In the genomic region with DNA sequence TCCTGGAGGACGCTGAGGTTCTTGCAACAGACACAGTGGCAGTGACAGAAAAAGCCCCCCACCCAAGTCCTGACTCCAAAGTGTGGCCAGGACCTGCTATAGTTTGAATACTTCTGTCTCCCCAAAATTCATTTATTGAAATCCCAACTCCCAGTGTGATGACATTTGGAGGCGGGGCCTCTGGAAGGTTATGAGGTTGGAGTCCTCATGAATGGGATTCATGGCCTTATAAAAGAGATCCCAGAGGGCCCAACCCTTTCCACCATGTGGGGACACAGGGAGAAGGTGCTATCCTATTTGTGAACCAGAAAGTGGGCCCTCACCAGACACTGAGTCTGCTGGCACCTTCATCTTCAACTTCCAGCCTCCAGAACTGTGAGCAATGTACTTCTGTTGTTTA, we compare ENCODE assay signal across 11 cellular contexts. TPM values are rescaled to one million over a fixed set of nuclear protein-coding genes. Genes with fewer than 3 reads are reported as not detected.
A peak's percentile ranks its signal among the peaks of the same experiment; 100 is the strongest.
DNase-seq lines count a peak whose midpoint lies in the region; ATAC-seq and TF ChIP-seq lines count a peak whose summit lies in the region.
"Had no signal": no experiment of that assay in that cellular context is flagged by ENCODE, and none has a peak within 500 bp of the region (broad histone marks: within the 10 kb centered on the region; RNA-seq: fewer than 3 reads in every experiment).

No MANE protein-coding gene starts in this region.

- H3K4me3 ChIP-seq in naive thymus-derived CD4-positive, alpha-beta T cell (ENCODE audit: low read length), result peak overlapping the region; percentile 37

- ATAC-seq in naive thymus-derived CD4-positive, alpha-beta T cell, result no peak

- no peak for DNase-seq in naive thymus-derived CD4-positive, alpha-beta T cell
- DNase-seq in DMS114 treated with DMSO at 0.1 percent for 48 hours (lab: John Stamatoyannopoulos, UW; ENCODE audit: unreplicated experiment) (no peak), H4 (ENCODE audit: low spot score) (no peak), amniotic stem cell (lab: John Stamatoyannopoulos, UW) (no peak), HCEC 1CT (no peak)
- DNase-seq: midbrain, NCI-H2171, SHP77 treated with DMSO at 0.1 percent for 48 hours had no signal

- H3K4me1 Mint-ChIP-seq in IgD-negative memory B cell, result peaks cover 38 to 60% (median 46%) of the 10 kb centered on the region in 3 donors
- peaks cover 71 to 91% (median 89%) of the 10 kb centered on the region in 7 donors for H3K4me1 Mint-ChIP-seq in naive thymus-derived CD4-positive, alpha-beta T cell

- POLR2A ChIA-PET in naive thymus-derived CD4-positive, alpha-beta T cell (lab: Charles Lee), result interaction anchor here (1.0 to 6.9 kb wide), 11 partner anchors 11 to 869 kb away, joined by 3 to 223 read pairs (median 5); a partner anchor contains a TSS

- CTCF ChIA-PET in naive thymus-derived CD4-positive, alpha-beta T cell (lab: Charles Lee), result interaction anchor here (0.7 to 2.5 kb wide), 4 partner anchors 13 to 313 kb away, joined by 3 to 39 read pairs (median 6); no protein-coding TSS in a partner anchor

- H3K27ac ChIP-seq in 22Rv1 (peak overlapping the region; percentile 50), angular gyrus (ENCODE audit: low read depth, low read length) (peak overlapping the region; percentile 24)
- peak overlapping the region; percentile 84 for H3K27ac ChIP-seq in naive thymus-derived CD4-positive, alpha-beta T cell (ENCODE audit: low read depth, low read length)

- H3K9me3 Mint-ChIP-seq in IgD-negative memory B cell, result no peaks in the 10 kb centered on the region
- peaks cover 0 to 5% (median 0%) of the 10 kb centered on the region in 11 donors for H3K9me3 Mint-ChIP-seq in naive thymus-derived CD4-positive, alpha-beta T cell

- H3K27me3 Mint-ChIP-seq in IgD-negative memory B cell, result no peaks in the 10 kb centered on the region
- H3K27me3 Mint-ChIP-seq in naive thymus-derived CD4-positive, alpha-beta T cell, result no peaks in the 10 kb centered on the region

- H3K36me3 Mint-ChIP-seq in IgD-negative memory B cell, result peaks cover 5% of the 10 kb centered on the region
- H3K36me3 Mint-ChIP-seq in naive thymus-derived CD4-positive, alpha-beta T cell, result peaks cover 0 to 17% (median 11%) of the 10 kb centered on the region in 5 donors

- H3K36me3 ChIP-seq in naive thymus-derived CD4-positive, alpha-beta T cell (ENCODE audit: control insufficient read depth in 2 of 3, insufficient read depth in 3 of 3, low read length in 3 of 3), result no peaks in the 10 kb centered on the region

- peaks cover 48 to 76% of the 10 kb centered on the region in 2 donors for H3K4me1 ChIP-seq in naive thymus-derived CD4-positive, alpha-beta T cell (ENCODE audit: control insufficient read depth in 2 of 2, insufficient read depth in 2 of 2, low read length in 2 of 2)

- TF ChIP-seq CTCF in 22Rv1 (IDR thresholded peaks at IDR 0.05), result no peak

- H3K27ac Mint-ChIP-seq in IgD-negative memory B cell, result peak overlapping the region; percentile 92 to 98 (median 97)
- H3K27ac Mint-ChIP-seq in naive thymus-derived CD4-positive, alpha-beta T cell, result peak overlapping the region; percentile 90 to 98 (median 93)

- no peaks in the 10 kb centered on the region for H3K9me3 ChIP-seq in naive thymus-derived CD4-positive, alpha-beta T cell (ENCODE audit: control insufficient read depth in 2 of 3, low read length in 3 of 3)

- no peaks in the 10 kb centered on the region for H3K27me3 ChIP-seq in naive thymus-derived CD4-positive, alpha-beta T cell (ENCODE audit: control insufficient read depth in 2 of 2, insufficient read depth in 2 of 2, low read length in 2 of 2)

- H3K4me3 Mint-ChIP-seq in IgD-negative memory B cell, result peak overlapping the region; percentile 69 to 87 (median 80)
- peak overlapping the region; percentile 77 to 95 (median 85) for H3K4me3 Mint-ChIP-seq in naive thymus-derived CD4-positive, alpha-beta T cell

- intact Hi-C loops in naive thymus-derived CD4-positive, alpha-beta T cell (cut with micrococcal nuclease), result loop anchor here (1.0 to 10.0 kb wide), 11 partner anchors 9 to 1885 kb away; a partner anchor contains a TSS

RNA-seq across cellular contexts. Expression of a gene that starts 18.3 kb away (rescaled TPM):
- polyA plus RNA-seq in IgD-negative memory B cell, result 243 TPM
- 100 to 1,000 TPM; 189 to 247 (median 231) TPM for total RNA-seq in naive thymus-derived CD4-positive, alpha-beta T cell
- 100 to 1,000 TPM; 212 to 278 TPM for polyA plus RNA-seq in naive thymus-derived CD4-positive, alpha-beta T cell
- total RNA-seq in H4 (2014; rRNA removed; shearing (Covaris generic)), result 51.6 and 65.3 TPM in 2 replicates

RNA-seq across cellular contexts. Expression of a gene that starts 54.5 kb away (rescaled TPM):
- polyA plus RNA-seq in IgD-negative memory B cell, result not detected
- total RNA-seq in naive thymus-derived CD4-positive, alpha-beta T cell, result not detected
- not detected for polyA plus RNA-seq in naive thymus-derived CD4-positive, alpha-beta T cell
- not detected in 2 replicates for total RNA-seq in H4 (2014; rRNA removed; shearing (Covaris generic))

Comparison
In these comparisons a context has a peak if more than half of its experiments do, and no peak if none do; other contexts are left out.
1. H3K27ac ChIP-seq: peak in every context shown above with its lines; median percentile 84 in naive thymus-derived CD4-positive, alpha-beta T cell; 50 in 22Rv1; 24 in angular gyrus.